Comparison of ENCODE assay signal across 16 cellular contexts in the genomic region with DNA sequence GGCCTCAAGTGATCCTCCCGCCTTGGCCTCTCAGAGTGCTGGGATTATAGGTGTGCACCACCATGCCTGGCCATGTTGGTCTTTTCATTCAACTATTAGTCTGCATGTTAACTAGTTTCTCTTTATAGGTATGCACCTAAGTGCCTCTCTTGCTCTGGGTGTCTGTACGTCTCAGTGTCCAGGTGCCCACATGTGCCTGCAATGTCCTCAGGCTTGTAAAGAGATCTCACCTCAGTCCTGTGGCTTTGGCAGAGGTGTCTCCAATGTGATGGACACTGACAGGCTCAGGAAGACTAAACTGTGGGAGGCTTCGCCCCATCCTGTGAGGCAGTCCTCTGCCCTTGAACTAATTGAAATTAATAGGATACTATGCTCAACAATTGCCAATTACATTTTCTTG.
"Had no signal": no experiment of that assay in that cellular context is flagged by ENCODE, and none has a peak within 500 bp of the region (broad histone marks: within the 10 kb centered on the region; RNA-seq: fewer than 3 reads in every experiment).

No MANE protein-coding gene starts in this region.

- H3K4me1 ChIP-seq: heart left ventricle, prostate gland, sigmoid colon had no signal

- H3K4me3 Mint-ChIP-seq: natural killer cell, neural crest cell, type B pancreatic cell had no signal

- ATAC-seq: heart left ventricle, natural killer cell had no signal

- H3K9me3 Mint-ChIP-seq: natural killer cell, neural crest cell, type B pancreatic cell had no signal

- H3K36me3 ChIP-seq: heart left ventricle, ovary, prostate gland, sigmoid colon had no signal

- H3K9me3 ChIP-seq: ovary, prostate gland had no signal

- H3K4me3 ChIP-seq: heart left ventricle, ovary, prostate gland, sigmoid colon, skin epidermis had no signal

- H3K36me3 Mint-ChIP-seq: natural killer cell, type B pancreatic cell had no signal

- DNase-seq: cerebellar nuclear complex; effector CD8-positive, alpha-beta T cell; foreskin melanocyte; hippocampal formation; kidney glomerular epithelial cell; mammary epithelial cell; natural killer cell; ovary; sigmoid colon; stimulated activated CD4-positive, alpha-beta T cell treated with anti-CD3 and anti-CD28 coated beads, Interleukin-12 subunit alpha, Interleukin-12 subunit beta, amount 100 ng/mL, for 4 hours; stimulated activated naive CD4-positive, alpha-beta T cell treated with Interleukin-2 at 50 U/mL for 16 hours had no signal

- H3K27ac Mint-ChIP-seq: natural killer cell, type B pancreatic cell had no signal

- H3K4me1 Mint-ChIP-seq: natural killer cell, neural crest cell had no signal

- H3K27me3 ChIP-seq: ovary had no signal

- H3K27ac ChIP-seq: heart left ventricle, ovary, prostate gland, sigmoid colon, skin epidermis had no signal
